13 cellular contexts compared by ENCODE assay signal in the genomic region with DNA sequence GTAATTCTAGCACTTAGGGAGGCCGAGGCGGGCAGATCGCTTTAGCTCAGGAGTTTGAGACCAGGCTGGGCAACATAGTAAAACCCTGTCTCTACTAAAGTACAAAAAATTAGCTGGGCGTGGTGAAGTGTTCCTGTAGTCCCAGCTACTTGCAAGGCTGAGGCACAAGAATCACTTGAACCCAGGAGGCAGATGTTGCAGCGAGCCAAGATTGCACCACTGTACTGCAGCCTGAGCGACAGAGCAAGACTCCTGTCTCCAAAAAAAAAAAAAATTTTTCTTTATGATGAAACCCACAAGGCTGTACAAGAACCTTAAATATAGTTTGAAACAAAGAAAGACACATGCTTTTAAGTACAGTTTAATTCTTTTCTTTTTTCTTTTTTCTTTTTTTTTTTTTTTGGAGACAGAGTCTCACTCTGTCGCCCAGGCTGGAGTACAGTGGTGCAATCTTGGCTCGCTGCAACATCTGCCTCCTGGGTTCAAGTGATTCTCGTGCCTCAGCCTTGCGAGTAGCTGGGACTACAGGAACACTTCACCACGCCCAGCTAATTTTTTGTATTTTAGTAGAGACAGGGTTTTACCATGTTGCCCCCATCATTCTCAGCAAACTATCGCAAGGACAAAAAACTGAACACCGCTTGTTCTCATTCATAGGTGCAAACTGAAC. TPM values are rescaled to one million over a fixed set of nuclear protein-coding genes. Genes with fewer than 3 reads are reported as not detected.
DNase-seq lines count a peak whose midpoint lies in the region; ATAC-seq and TF ChIP-seq lines count a peak whose summit lies in the region.
"Not testable (repeated sequence)": the region's sequence is repeated elsewhere in the genome, so short reads cannot be mapped to it uniquely, and the experiment has no call there.
"Had no signal": no experiment of that assay in that cellular context is flagged by ENCODE, and none has a peak within 500 bp of the region (broad histone marks: within the 10 kb centered on the region; RNA-seq: fewer than 3 reads in every experiment).

No MANE protein-coding gene starts in this region.

- peak overlapping the region; percentile 75 to 92 (median 84); a peak in 21 of 22 replicates for H3K4me2 ChIP-seq in BLaER1 treated with 17β-estradiol and CSF1 and Interleukin-3, amounts not matched to agents 10 nM and 100 nM
- H3K4me2 ChIP-seq in GM23338, result not testable (repeated sequence)
- H3K4me2 ChIP-seq in Karpas-422 (ENCODE audit: low read depth, low read length, poor library complexity, severe bottlenecking), result peak overlapping the region; percentile 75

- H3K27me3 ChIP-seq in BLaER1 treated with 17β-estradiol and CSF1 and Interleukin-3, amounts not matched to agents 10 nM and 100 nM; GM23338 (ENCODE audit: insufficient read depth); Karpas-422 (ENCODE audit: low read length); left lung; upper lobe of left lung: not testable (repeated sequence)

- not testable (repeated sequence) for H4K20me1 ChIP-seq in BLaER1 treated with 17β-estradiol and CSF1 and Interleukin-3, amounts not matched to agents 10 nM and 100 nM; GM23338 (replicated peaks; ENCODE audit: insufficient read depth); Karpas-422 (ENCODE audit: insufficient read depth, low read depth, low read length)

- H3F3A ChIP-seq in GM23338 (replicated peaks; ENCODE audit: low read depth), result not testable (repeated sequence)

- H3K4me1 Mint-ChIP-seq in GM23338, result peaks cover 15% of the 10 kb centered on the region; the same call in 2 of the 3 replicates

- not testable (repeated sequence) for H3K9me3 ChIP-seq in BLaER1 treated with 17β-estradiol and CSF1 and Interleukin-3, amounts not matched to agents 10 nM and 100 nM (replicated peaks in 1 of 11); Karpas-422 (ENCODE audit: low read length); SK-N-MC (ENCODE audit: low read depth, low read length); left lung; upper lobe of left lung

- not testable (repeated sequence) for TF ChIP-seq CTCF in GM23338 (conservative IDR thresholded peaks at IDR 0.05; ENCODE audit: low read depth in 2 of 2); left lung (IDR thresholded peaks at IDR 0.05); upper lobe of left lung (IDR thresholded peaks at IDR 0.05)

- peak overlapping the region in 2 of 10 experiments; percentile 10 to 33; a peak in 1 of 20 replicates for H3K4me3 ChIP-seq in BLaER1 treated with 17β-estradiol and CSF1 and Interleukin-3, amounts not matched to agents 10 nM and 100 nM
- H3K4me3 ChIP-seq in GM23338, SK-N-MC, left lung, upper lobe of left lung: not testable (repeated sequence)
- H3K4me3 ChIP-seq in Karpas-422 (ENCODE audit: low read length), result peak overlapping the region; percentile 55; the same call in 1 of the 2 replicates

- TF ChIP-seq EP300 in upper lobe of left lung (IDR thresholded peaks at IDR 0.05), result not testable (repeated sequence)

- H3K36me3 Mint-ChIP-seq in GM23338 (ENCODE audit: low read depth), result not testable (repeated sequence)

- intact Hi-C loops in left lung (cut with DNase I), result not testable (repeated sequence)

- not testable (repeated sequence) for H3K27me3 Mint-ChIP-seq in GM23338 (ENCODE audit: insufficient read depth, low read depth, poor library complexity)

- H3K9me2 ChIP-seq in GM23338 (ENCODE audit: insufficient read depth); Karpas-422 (replicated peaks; ENCODE audit: insufficient read depth, low read length): not testable (repeated sequence)

- 63 to 72% methylated on average over 13 of the region's 13 CpGs for WGBS in upper lobe of left lung, 2 donors

- ATAC-seq in GM23338; upper lobe of left lung (ENCODE audit: low FRiP score in 2 of 2): not testable (repeated sequence)
- peak; percentile 16 for ATAC-seq in left lung

- peak; percentile 74 for DNase-seq in DMS79 treated with DMSO at 0.1 percent for 48 hours (lab: John Stamatoyannopoulos, UW)
- not testable (repeated sequence) for DNase-seq in GM23338 (ENCODE audit: low spot score); Karpas-422; SK-N-MC (ENCODE audit: low read depth, low spot score)
- peak in 1 of 2 donors; percentile 40 for DNase-seq in left lung
- peak in 1 of 2 donors; percentile 75 for DNase-seq in upper lobe of left lung

- not testable (repeated sequence) for H3K27ac Mint-ChIP-seq in GM23338

- peaks cover 33 to 63% (median 51%) of the 10 kb centered on the region in 10 experiments for H3K4me1 ChIP-seq in BLaER1 treated with 17β-estradiol and CSF1 and Interleukin-3, amounts not matched to agents 10 nM and 100 nM
- H3K4me1 ChIP-seq in GM23338 (ENCODE audit: insufficient read depth); left lung: not testable (repeated sequence)
- H3K4me1 ChIP-seq in Karpas-422 (ENCODE audit: low read length) (peaks cover 16% of the 10 kb centered on the region), upper lobe of left lung (peaks cover 0 to 29% (median 7%) of the 10 kb centered on the region in 4 donors)

- H2AFZ ChIP-seq in GM23338; Karpas-422 (ENCODE audit: low read length): not testable (repeated sequence)

- not testable (repeated sequence) for H3K9me3 Mint-ChIP-seq in GM23338

- peaks cover 0 to 56% (median 14%) of the 10 kb centered on the region in 11 experiments; a peak in 13 of 22 replicates for H3K36me3 ChIP-seq in BLaER1 treated with 17β-estradiol and CSF1 and Interleukin-3, amounts not matched to agents 10 nM and 100 nM
- not testable (repeated sequence) for H3K36me3 ChIP-seq in GM23338 (ENCODE audit: insufficient read depth); Karpas-422 (ENCODE audit: insufficient read depth, low read length); SK-N-MC (ENCODE audit: insufficient read depth, low read length); left lung; upper lobe of left lung

- H3K27ac ChIP-seq in BLaER1 treated with 17β-estradiol and CSF1 and Interleukin-3, amounts not matched to agents 10 nM and 100 nM, result peak overlapping the region in 9 of 11 experiments; percentile 33 to 83 (median 68); a peak in 16 of 22 replicates
- H3K27ac ChIP-seq in GM23338 (ENCODE audit: low read depth) (0 out of 2 replicates have a peak overlapping the region, but pooled peaks have one; percentile 10), Karpas-422 (ENCODE audit: low read length) (peak overlapping the region; percentile 36; the same call in 1 of the 2 replicates), SK-N-MC (peak overlapping the region; percentile 96; the same call in 1 of the 2 replicates), upper lobe of left lung (peak overlapping the region in 3 of 4 donors; percentile 22 to 49 (median 37))
- not testable (repeated sequence) for H3K27ac ChIP-seq in left lung

- not testable (repeated sequence) for H3K4me3 Mint-ChIP-seq in GM23338

- peak overlapping the region in 6 of 11 experiments; percentile 51 to 77 (median 67); a peak in 12 of 22 replicates for H3K9ac ChIP-seq in BLaER1 treated with 17β-estradiol and CSF1 and Interleukin-3, amounts not matched to agents 10 nM and 100 nM
- not testable (repeated sequence) for H3K9ac ChIP-seq in Karpas-422 (ENCODE audit: low read length); SK-N-MC (ENCODE audit: insufficient read length)

- not testable (repeated sequence) for TF ChIP-seq POLR2A in upper lobe of left lung (IDR thresholded peaks at IDR 0.05)

- not testable (repeated sequence) for H3K79me2 ChIP-seq in GM23338 (replicated peaks; ENCODE audit: insufficient read depth); Karpas-422 (ENCODE audit: low read length)

RNA-seq across cellular contexts. Expression of gene GFRA4, which starts 47.9 kb away (rescaled TPM):
- total RNA-seq in GM23338 (2014; rRNA removed; shearing (Covaris generic)), result not detected in 2 replicates
- 0.30 TPM in 1 of 2 replicates, not detected in the other for polyA plus RNA-seq in GM23338 (2016; fragmentation: Nextera tagmentation; extraction: Ambion mirVana)
- total RNA-seq in Karpas-422 (2014; rRNA removed; shearing (Covaris generic); ENCODE audit: low replicate concordance), result not detected in 2 replicates
- not detected for total RNA-seq in left lung
- not detected for total RNA-seq in upper lobe of left lung
- total RNA-seq: A673; CD4-positive, alpha-beta memory T cell; CD4-positive, CD25-positive, alpha-beta regulatory T cell; CD8-positive, alpha-beta memory T cell had no signal
- polyA plus RNA-seq: AG04450; CD14-positive monocyte; CD4-positive, alpha-beta memory T cell; CD4-positive, CD25-positive, alpha-beta regulatory T cell; CD8-positive, alpha-beta memory T cell had no signal
